ENCODE assay signal across 20 cellular contexts in genomic region chr7:26213821-26214515, GRCh38. TPM values are rescaled to one million over a fixed set of nuclear protein-coding genes. Genes with fewer than 3 reads are reported as not detected.
DNase-seq lines count a peak whose midpoint lies in the region; ATAC-seq and TF ChIP-seq lines count a peak whose summit lies in the region.
"Had no signal": no experiment of that assay in that cellular context is flagged by ENCODE, and none has a peak within 500 bp of the region (broad histone marks: within the 10 kb centered on the region; RNA-seq: fewer than 3 reads in every experiment).

No MANE protein-coding gene starts in this region.

- H3K27ac Mint-ChIP-seq in activated T-helper 1 cell treated with anti-CD3 and anti-CD28 coated beads, Interleukin-12 subunit alpha, Interleukin-12 subunit beta, Interleukin-2, Interleukin-4 antibody, amounts not matched to agents 30 ng/mL and 10 ng/mL and 1 ng/mL, durations not matched to agents 14 hours and 24 hours and 36 hours: peak overlapping the region; percentile 10
- H3K27ac Mint-ChIP-seq: B cell had no signal

- peak; percentile 17 for DNase-seq in DMS114 treated with DMSO at 0.1 percent for 48 hours (lab: John Stamatoyannopoulos, UW; ENCODE audit: unreplicated experiment)
- peak; percentile 54 for DNase-seq in KBM-7
- no peak for DNase-seq in activated T-helper 1 cell treated with anti-CD3 and anti-CD28 coated beads, Interleukin-12 subunit alpha, Interleukin-12 subunit beta, Interleukin-2, Interleukin-4 antibody, amounts not matched to agents 30 ng/mL and 10 ng/mL and 1 ng/mL, durations not matched to agents 14 hours and 24 hours and 36 hours (ENCODE audit: low spot score)
- no peak for DNase-seq in hepatocyte (ENCODE audit: low spot score)
- no peak for DNase-seq in SJCRH30
- DNase-seq: activated CD4-positive, alpha-beta T cell treated with anti-CD3 and anti-CD28 coated beads, Interleukin-2, amount 50 U/mL, for 4 hours; dorsolateral prefrontal cortex; immature natural killer cell; KG1; left ventricle myocardium superior; NCI-H1105; NCI-H524 treated with DMSO at 0.1 percent for 48 hours; SW 1271; testis had no signal

- H2AFZ ChIP-seq in hepatocyte: no peak overlapping the region

- H3K79me2 ChIP-seq in hepatocyte: peaks cover 4% of the 10 kb centered on the region

- peaks cover 23% of the 10 kb centered on the region for H3K4me1 Mint-ChIP-seq in activated T-helper 1 cell treated with anti-CD3 and anti-CD28 coated beads, Interleukin-12 subunit alpha, Interleukin-12 subunit beta, Interleukin-2, Interleukin-4 antibody, amounts not matched to agents 30 ng/mL and 10 ng/mL and 1 ng/mL, durations not matched to agents 14 hours and 24 hours and 36 hours (ENCODE audit: low read depth)

- H3K27me3 Mint-ChIP-seq in activated T-helper 1 cell treated with anti-CD3 and anti-CD28 coated beads, Interleukin-12 subunit alpha, Interleukin-12 subunit beta, Interleukin-2, Interleukin-4 antibody, amounts not matched to agents 30 ng/mL and 10 ng/mL and 1 ng/mL, durations not matched to agents 14 hours and 24 hours and 36 hours (ENCODE audit: insufficient read depth): no peaks in the 10 kb centered on the region
- H3K27me3 Mint-ChIP-seq: B cell had no signal

- H4K20me1 ChIP-seq in hepatocyte (ENCODE audit: insufficient read depth, poor library complexity, severe bottlenecking): peaks cover 1% of the 10 kb centered on the region

- H3K9me3 Mint-ChIP-seq in activated T-helper 1 cell treated with anti-CD3 and anti-CD28 coated beads, Interleukin-12 subunit alpha, Interleukin-12 subunit beta, Interleukin-2, Interleukin-4 antibody, amounts not matched to agents 30 ng/mL and 10 ng/mL and 1 ng/mL, durations not matched to agents 14 hours and 24 hours and 36 hours: no peaks in the 10 kb centered on the region
- H3K9me3 Mint-ChIP-seq: immature natural killer cell had no signal

- no peak overlapping the region for H3K4me2 ChIP-seq in hepatocyte

- H3K9me2 ChIP-seq in hepatocyte (replicated peaks; ENCODE audit: insufficient read depth): no peaks in the 10 kb centered on the region

- 83% methylated on average over 5 of the region's 5 CpGs for WGBS in hepatocyte (ENCODE audit: low lambda C conversion rate, missing lambda C conversion rate)

- H3K4me3 ChIP-seq in hepatocyte: no peak overlapping the region
- no peak overlapping the region for H3K4me3 ChIP-seq in SJCRH30
- H3K4me3 ChIP-seq: dorsolateral prefrontal cortex, esophagus muscularis mucosa, testis had no signal

- no peaks in the 10 kb centered on the region for H3K4me1 ChIP-seq in hepatocyte (ENCODE audit: insufficient read depth)
- H3K4me1 ChIP-seq in SJCRH30: no peaks in the 10 kb centered on the region
- H3K4me1 ChIP-seq: esophagus muscularis mucosa, testis had no signal

- H3K9me3 ChIP-seq in hepatocyte (ENCODE audit: low read depth): no peaks in the 10 kb centered on the region
- no peaks in the 10 kb centered on the region for H3K9me3 ChIP-seq in SJCRH30 (replicated peaks)
- H3K9me3 ChIP-seq: esophagus muscularis mucosa, neutrophil, testis had no signal

- TF ChIP-seq CTCF in 22Rv1 (IDR thresholded peaks at IDR 0.05) (no peak), hepatocyte (IDR thresholded peaks at IDR 0.05; ENCODE audit: poor library complexity) (no peak)

- no peaks in the 10 kb centered on the region for H3K27me3 ChIP-seq in hepatocyte
- no peaks in the 10 kb centered on the region; the same call in 1 of the 2 replicates for H3K27me3 ChIP-seq in SJCRH30
- H3K27me3 ChIP-seq: dorsolateral prefrontal cortex, esophagus muscularis mucosa, neutrophil, testis had no signal

- H3K36me3 ChIP-seq in hepatocyte (replicated peaks; ENCODE audit: insufficient read depth, low read depth): peaks cover 3% of the 10 kb centered on the region
- H3K36me3 ChIP-seq in SJCRH30: peaks cover 44% of the 10 kb centered on the region

- in situ Hi-C loops in KBM-7 (cut with MboI; ENCODE audit: low pct_unique_long_range_greater_than_20kb, low sequenced_read_pairs): no loop called here

- H3K36me3 Mint-ChIP-seq in activated T-helper 1 cell treated with anti-CD3 and anti-CD28 coated beads, Interleukin-12 subunit alpha, Interleukin-12 subunit beta, Interleukin-2, Interleukin-4 antibody, amounts not matched to agents 30 ng/mL and 10 ng/mL and 1 ng/mL, durations not matched to agents 14 hours and 24 hours and 36 hours (ENCODE audit: low read depth): peaks cover 37% of the 10 kb centered on the region

- H3K4me3 Mint-ChIP-seq in activated T-helper 1 cell treated with anti-CD3 and anti-CD28 coated beads, Interleukin-12 subunit alpha, Interleukin-12 subunit beta, Interleukin-2, Interleukin-4 antibody, amounts not matched to agents 30 ng/mL and 10 ng/mL and 1 ng/mL, durations not matched to agents 14 hours and 24 hours and 36 hours: no peak overlapping the region
- H3K4me3 Mint-ChIP-seq: B cell, immature natural killer cell had no signal

- H3K27ac ChIP-seq in 22Rv1 (peak overlapping the region; percentile 2; the same call in 1 of the 2 replicates), hepatocyte (no peak overlapping the region), SJCRH30 (no peak overlapping the region)
- H3K27ac ChIP-seq: esophagus muscularis mucosa, neutrophil, testis had no signal

- intact Hi-C loops in activated T-helper 1 cell treated with anti-CD3 and anti-CD28 coated beads, Interleukin-12 subunit alpha, Interleukin-12 subunit beta, Interleukin-2, Interleukin-4 antibody, amounts not matched to agents 30 ng/mL and 10 ng/mL and 1 ng/mL, durations not matched to agents 14 hours and 24 hours and 36 hours (cut with micrococcal nuclease): no loop called here

- ATAC-seq in esophagus mucosa: no peak
- no peak for ATAC-seq in GM21825 (IDR thresholded peaks at IDR 0.05; ENCODE audit: unreplicated experiment)
- ATAC-seq: left ventricle myocardium superior had no signal

RNA-seq across cellular contexts. Expression of gene CBX3, which starts 12.4 kb away (rescaled TPM):
- 284 and 298 TPM in 2 replicates for total RNA-seq in activated T-helper 1 cell treated with anti-CD3 and anti-CD28 coated beads, Interleukin-12 subunit alpha, Interleukin-12 subunit beta, Interleukin-2, Interleukin-4 antibody, amounts not matched to agents 30 ng/mL and 10 ng/mL and 1 ng/mL, durations not matched to agents 14 hours and 24 hours and 36 hours
- 154 and 165 TPM in 2 replicates for total RNA-seq in hepatocyte
- polyA plus RNA-seq in hepatocyte: 120 and 129 TPM in 2 replicates
- total RNA-seq in esophagus mucosa: 61.4 TPM
- total RNA-seq in SJCRH30 (2014; rRNA removed; shearing (Covaris generic)): 368 and 399 TPM in 2 replicates

RNA-seq across cellular contexts. Expression of gene HNRNPA2B1, which starts 13.4 kb away (rescaled TPM):
- total RNA-seq in activated T-helper 1 cell treated with anti-CD3 and anti-CD28 coated beads, Interleukin-12 subunit alpha, Interleukin-12 subunit beta, Interleukin-2, Interleukin-4 antibody, amounts not matched to agents 30 ng/mL and 10 ng/mL and 1 ng/mL, durations not matched to agents 14 hours and 24 hours and 36 hours: 821 and 823 TPM in 2 replicates
- total RNA-seq in hepatocyte (193 and 215 TPM in 2 replicates), esophagus mucosa (231 TPM)
- polyA plus RNA-seq in hepatocyte: 553 and 625 TPM in 2 replicates
- total RNA-seq in SJCRH30 (2014; rRNA removed; shearing (Covaris generic)): 746 and 863 TPM in 2 replicates

Comparison
In these comparisons a context has a peak if more than half of its experiments do, and no peak if none do; other contexts are left out.
1. DNase-seq: peak in DMS114 treated with DMSO at 0.1 percent for 48 hours (single experiment) and KBM-7 (single experiment); none in activated T-helper 1 cell treated with anti-CD3 and anti-CD28 coated beads, Interleukin-12 subunit alpha, Interleukin-12 subunit beta, Interleukin-2, Interleukin-4 antibody, amounts not matched to agents 30 ng/mL and 10 ng/mL and 1 ng/mL, durations not matched to agents 14 hours and 24 hours and 36 hours (single experiment), hepatocyte (single experiment) and SJCRH30 (0 of 2).